17 cellular contexts compared by ENCODE assay signal in genomic region chr11:8694137-8694536, GRCh38. TPM values are rescaled to one million over a fixed set of nuclear protein-coding genes. Genes with fewer than 3 reads are reported as not detected.
A peak's percentile ranks its signal among the peaks of the same experiment; 100 is the strongest.
DNase-seq lines count a peak whose midpoint lies in the region; TF ChIP-seq lines count a peak whose summit lies in the region.
"Had no signal": no experiment of that assay in that cellular context is flagged by ENCODE, and none has a peak within 500 bp of the region (broad histone marks: within the 10 kb centered on the region; RNA-seq: fewer than 3 reads in every experiment).

No MANE protein-coding gene starts in this region.

- peak overlapping the region; percentile 51 for H3K27ac Mint-ChIP-seq in activated T-cell treated with anti-CD3 and anti-CD28 coated beads, Interleukin-2, amount 50 U/mL, for 24 hours
- H3K27ac Mint-ChIP-seq: activated naive CD8-positive, alpha-beta T cell; CD8-positive, alpha-beta T cell had no signal

- 74% methylated on average over 5 of the region's 5 CpGs for WGBS in prostate gland

- no peaks in the 10 kb centered on the region for H3K27me3 Mint-ChIP-seq in activated T-cell treated with anti-CD3 and anti-CD28 coated beads, Interleukin-2, amount 50 U/mL, for 24 hours
- H3K27me3 Mint-ChIP-seq: activated naive CD8-positive, alpha-beta T cell had no signal

- peaks cover under 1% of the 10 kb centered on the region for H3K4me1 ChIP-seq in stomach smooth muscle (ENCODE audit: control insufficient read depth, insufficient read depth, low read length)
- no peaks in the 10 kb centered on the region for H3K4me1 ChIP-seq in prostate gland (replicated peaks)

- H3K27me3 ChIP-seq in stomach smooth muscle (ENCODE audit: control insufficient read depth in 1 of 2, insufficient read depth in 2 of 2, low read length in 2 of 2) (no peaks in the 10 kb centered on the region), prostate gland (replicated peaks; ENCODE audit: insufficient read depth) (no peaks in the 10 kb centered on the region)

- TF ChIP-seq POLR2A in prostate gland (IDR thresholded peaks at IDR 0.05), result no peak

- no peak overlapping the region for H3K9ac ChIP-seq in stomach smooth muscle (ENCODE audit: low read length in 2 of 2)

- H3K9me3 ChIP-seq in stomach smooth muscle (ENCODE audit: control insufficient read depth in 2 of 2, low read length in 2 of 2), result no peaks in the 10 kb centered on the region
- H3K9me3 ChIP-seq in prostate gland, result no peaks in the 10 kb centered on the region

- no peak for TF ChIP-seq CTCF in prostate gland (IDR thresholded peaks at IDR 0.05)

- H3K27ac ChIP-seq in stomach smooth muscle (ENCODE audit: low read length), result peak overlapping the region; percentile 31
- H3K27ac ChIP-seq in prostate gland, result no peak overlapping the region

- peaks cover 59 to 65% of the 10 kb centered on the region in 2 donors for H3K36me3 ChIP-seq in stomach smooth muscle (ENCODE audit: control insufficient read depth in 2 of 2, insufficient read depth in 2 of 2, low read length in 2 of 2)
- H3K36me3 ChIP-seq in prostate gland, result peaks cover 0 to 9% of the 10 kb centered on the region in 2 donors

- H3K9me3 Mint-ChIP-seq in activated T-cell treated with anti-CD3 and anti-CD28 coated beads, Interleukin-2, amount 50 U/mL, for 24 hours, result no peaks in the 10 kb centered on the region
- H3K9me3 Mint-ChIP-seq: CD8-positive, alpha-beta T cell had no signal

- H3K4me1 Mint-ChIP-seq in activated T-cell treated with anti-CD3 and anti-CD28 coated beads, Interleukin-2, amount 50 U/mL, for 24 hours (ENCODE audit: low read depth), result peaks cover 17% of the 10 kb centered on the region

- intact Hi-C loops in prostate gland (cut with DNase I), result no loop called here

- peaks cover 79% of the 10 kb centered on the region for H3K36me3 Mint-ChIP-seq in activated T-cell treated with anti-CD3 and anti-CD28 coated beads, Interleukin-2, amount 50 U/mL, for 24 hours (ENCODE audit: low read depth)

- H3K4me3 ChIP-seq in stomach smooth muscle (ENCODE audit: low read length in 2 of 2) (no peak overlapping the region), prostate gland (no peak overlapping the region)
- H3K4me3 ChIP-seq: skin epidermis had no signal

- DNase-seq in activated T-cell treated with anti-CD3 and anti-CD28 coated beads, Interleukin-2, amount 50 U/mL, for 24 hours, result no peak
- DNase-seq in activated T-cell treated with anti-CD3 and anti-CD28 coated beads, Interleukin-2, amount 50 U/mL, for 1 hour, result no peak
- DNase-seq in NCI-H82 treated with DMSO at 0.1 percent for 48 hours (lab: John Stamatoyannopoulos, UW; ENCODE audit: unreplicated experiment) (peak; percentile 81), fibroblast of gingiva (ENCODE audit: low read depth) (peak; percentile 13), OCI-M1 (lab: John Stamatoyannopoulos, UW) (no peak), ureter (ENCODE audit: low spot score) (no peak), prostate gland (ENCODE audit: low spot score) (no peak)
- DNase-seq: caudate nucleus; CD8-positive, alpha-beta T cell; left cardiac atrium; NCI-H1092 treated with DMSO at 0.1 percent for 48 hours; NCI-H226; nucleus accumbens; SHP77 had no signal

- H3K4me3 Mint-ChIP-seq in activated T-cell treated with anti-CD3 and anti-CD28 coated beads, Interleukin-2, amount 50 U/mL, for 24 hours, result no peak overlapping the region
- H3K4me3 Mint-ChIP-seq: activated naive CD8-positive, alpha-beta T cell; CD8-positive, alpha-beta T cell had no signal

RNA-seq across cellular contexts. Expression of gene RPL27A, which starts 11.5 kb away (rescaled TPM):
- total RNA-seq in ureter, result 976 TPM
- total RNA-seq in prostate gland, result 1,000 to 10,000 TPM in 1 of 2 donors, 100 to 1,000 TPM in 1; 693 to 1,360 TPM

RNA-seq across cellular contexts. Expression of gene TRIM66, which starts 11.7 kb away (rescaled TPM):
- 40.1 TPM for total RNA-seq in ureter
- total RNA-seq in prostate gland, result 10 to 100 TPM in 1 of 2 donors, 1 to 10 TPM in 1; 2.8 to 10.5 TPM

Comparison
In these comparisons a context has a peak if more than half of its experiments do, and no peak if none do; other contexts are left out.
1. DNase-seq: peak in NCI-H82 treated with DMSO at 0.1 percent for 48 hours (single experiment) and fibroblast of gingiva (single experiment); none in activated T-cell treated with anti-CD3 and anti-CD28 coated beads, Interleukin-2, amount 50 U/mL, for 24 hours (single experiment), activated T-cell treated with anti-CD3 and anti-CD28 coated beads, Interleukin-2, amount 50 U/mL, for 1 hour (single experiment), OCI-M1 (single experiment), ureter (single experiment) and prostate gland (single experiment).